Comparison of ENCODE assay signal across 1 cellular context in genomic region chr13:105918842-105919741, GRCh38.
TF ChIP-seq lines count a peak whose summit lies in the region.

No MANE protein-coding gene starts in this region.

TF ChIP-seq in WTC11, 78 proteins besides CTCF, POLR2A, EP300 and RAD21 (continued from another document):
- TF ChIP-seq FOXP4 (CRISPR knock-in tag; IDR thresholded peaks at IDR 0.05): no peak
